12 cellular contexts compared by ENCODE assay signal in the genomic region with DNA sequence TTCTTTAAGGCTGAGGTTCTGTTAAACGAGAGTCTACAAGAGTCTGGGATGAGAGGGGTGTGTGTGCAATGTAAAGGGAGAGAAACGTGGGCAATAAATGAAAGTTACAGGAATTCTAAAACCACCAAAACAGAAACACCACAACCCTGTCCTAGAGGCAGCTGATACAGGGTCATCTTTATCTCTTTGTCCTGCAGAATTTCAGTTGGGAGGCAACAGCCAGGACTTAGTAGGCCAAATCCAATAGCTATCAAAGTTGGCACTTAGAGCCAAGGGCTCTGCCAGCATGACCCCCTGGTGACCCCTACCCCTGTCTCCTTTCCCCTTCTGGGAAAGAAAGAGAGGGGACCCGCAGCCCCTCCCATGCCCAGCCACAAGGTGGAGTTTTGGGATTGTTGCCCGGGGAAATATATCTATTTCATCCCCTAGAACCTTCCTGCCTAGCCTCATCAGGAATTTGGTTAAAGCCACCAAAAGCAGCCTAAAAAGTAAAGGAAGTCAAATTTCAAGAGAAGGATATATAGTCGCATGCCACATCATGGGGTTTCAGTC.
DNase-seq lines count a peak whose midpoint lies in the region; ATAC-seq, FAIRE-seq and TF ChIP-seq lines count a peak whose summit lies in the region.
"Had no signal": no experiment of that assay in that cellular context is flagged by ENCODE, and none has a peak within 500 bp of the region (broad histone marks: within the 10 kb centered on the region; RNA-seq: fewer than 3 reads in every experiment).

No MANE protein-coding gene starts in this region.

- H3K36me3 Mint-ChIP-seq in natural killer cell: no peaks in the 10 kb centered on the region

- H3K36me3 ChIP-seq in MG63: peaks cover 4% of the 10 kb centered on the region; the same call in 1 of the 2 replicates
- H3K36me3 ChIP-seq: upper lobe of left lung had no signal

- H3K4me3 Mint-ChIP-seq in natural killer cell: no peak overlapping the region

- TF ChIP-seq CTCF in D721Med (IDR thresholded peaks at IDR 0.05; ENCODE audit: insufficient read depth, missing control alignments) (peak; percentile 17), choroid plexus epithelial cell (conservative IDR thresholded peaks at IDR 0.05; ENCODE audit: low read depth, low read length) (peak; percentile 59), natural killer cell (IDR thresholded peaks at IDR 0.05) (no peak)

- H3K27ac Mint-ChIP-seq in natural killer cell: peak overlapping the region; percentile 23 to 77

- ATAC-seq in natural killer cell: no peak
- no peak for ATAC-seq in GM18517 (IDR thresholded peaks at IDR 0.05; ENCODE audit: unreplicated experiment)

- DNase-seq in D721Med (ENCODE audit: insufficient read length, low spot score) (no peak), MG63 (peak; percentile 14), choroid plexus epithelial cell (ENCODE audit: low read depth) (no peak), natural killer cell (no peak), NCI-H146 treated with DMSO at 0.1 percent for 48 hours (lab: John Stamatoyannopoulos, UW; ENCODE audit: unreplicated experiment) (no peak), posterior vena cava (ENCODE audit: low spot score) (no peak), GM12892 (ENCODE audit: insufficient read length) (no peak)
- DNase-seq: NCI-H187 treated with DMSO at 0.1 percent for 48 hours; stimulated activated CD4-positive, alpha-beta T cell treated with anti-CD3 and anti-CD28 coated beads, Interleukin-2, amount 100 ng/mL, for 24 hours; upper lobe of left lung had no signal

- no peak for TF ChIP-seq POLR2A in GM12892 (IDR thresholded peaks at IDR 0.05; ENCODE audit: low read depth, low read length)

- H3K9me3 ChIP-seq in MG63: no peaks in the 10 kb centered on the region
- H3K9me3 ChIP-seq: upper lobe of left lung had no signal

- H3K4me3 ChIP-seq in MG63 (no peak overlapping the region), choroid plexus epithelial cell (ENCODE audit: low read depth, low read length) (no peak overlapping the region)
- H3K4me3 ChIP-seq: upper lobe of left lung had no signal

- peaks cover 46 to 68% of the 10 kb centered on the region in 2 donors for H3K4me1 Mint-ChIP-seq in natural killer cell

- H3K9me3 Mint-ChIP-seq in natural killer cell: no peaks in the 10 kb centered on the region

- FAIRE-seq in D721Med (lab: Jason Lieb, UNC) (no peak), GM12892 (lab: Jason Lieb, UNC) (no peak)
- FAIRE-seq: endometrium had no signal

- no peaks in the 10 kb centered on the region for H3K27me3 Mint-ChIP-seq in natural killer cell (ENCODE audit: low read depth in 2 of 2)

- intact Hi-C loops in natural killer cell (cut with micrococcal nuclease): no loop called here
- intact Hi-C loops in posterior vena cava (cut with DNase I): no loop called here

- no peaks in the 10 kb centered on the region for H3K27me3 ChIP-seq in MG63
- H3K27me3 ChIP-seq: upper lobe of left lung had no signal
